ENCODE assay signal across 1 cellular context in the genomic region with DNA sequence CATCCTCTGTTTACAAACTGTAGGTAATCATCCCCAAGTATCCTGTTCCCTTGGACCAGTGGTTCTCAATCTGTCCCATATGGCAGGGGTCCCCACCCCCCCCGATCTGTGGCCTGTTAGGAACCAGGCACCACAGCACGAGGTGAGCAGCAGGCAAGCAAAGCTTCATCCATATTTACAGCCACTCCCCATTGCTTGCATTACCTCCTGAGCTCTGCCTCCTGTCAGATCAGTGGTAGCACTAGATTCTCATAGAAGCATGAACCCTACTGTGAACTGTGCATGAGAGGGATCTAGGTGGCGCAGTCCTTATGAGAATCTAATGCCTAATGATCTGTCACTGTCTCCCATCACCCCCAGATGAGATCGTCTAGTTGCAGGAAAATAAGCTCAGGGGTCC.
TF ChIP-seq lines count a peak whose summit lies in the region.

No MANE protein-coding gene starts in this region.

TF ChIP-seq in HEK293, 187 proteins besides CTCF, POLR2A, EP300 and RAD21:
- TF ChIP-seq, protein P1, sequence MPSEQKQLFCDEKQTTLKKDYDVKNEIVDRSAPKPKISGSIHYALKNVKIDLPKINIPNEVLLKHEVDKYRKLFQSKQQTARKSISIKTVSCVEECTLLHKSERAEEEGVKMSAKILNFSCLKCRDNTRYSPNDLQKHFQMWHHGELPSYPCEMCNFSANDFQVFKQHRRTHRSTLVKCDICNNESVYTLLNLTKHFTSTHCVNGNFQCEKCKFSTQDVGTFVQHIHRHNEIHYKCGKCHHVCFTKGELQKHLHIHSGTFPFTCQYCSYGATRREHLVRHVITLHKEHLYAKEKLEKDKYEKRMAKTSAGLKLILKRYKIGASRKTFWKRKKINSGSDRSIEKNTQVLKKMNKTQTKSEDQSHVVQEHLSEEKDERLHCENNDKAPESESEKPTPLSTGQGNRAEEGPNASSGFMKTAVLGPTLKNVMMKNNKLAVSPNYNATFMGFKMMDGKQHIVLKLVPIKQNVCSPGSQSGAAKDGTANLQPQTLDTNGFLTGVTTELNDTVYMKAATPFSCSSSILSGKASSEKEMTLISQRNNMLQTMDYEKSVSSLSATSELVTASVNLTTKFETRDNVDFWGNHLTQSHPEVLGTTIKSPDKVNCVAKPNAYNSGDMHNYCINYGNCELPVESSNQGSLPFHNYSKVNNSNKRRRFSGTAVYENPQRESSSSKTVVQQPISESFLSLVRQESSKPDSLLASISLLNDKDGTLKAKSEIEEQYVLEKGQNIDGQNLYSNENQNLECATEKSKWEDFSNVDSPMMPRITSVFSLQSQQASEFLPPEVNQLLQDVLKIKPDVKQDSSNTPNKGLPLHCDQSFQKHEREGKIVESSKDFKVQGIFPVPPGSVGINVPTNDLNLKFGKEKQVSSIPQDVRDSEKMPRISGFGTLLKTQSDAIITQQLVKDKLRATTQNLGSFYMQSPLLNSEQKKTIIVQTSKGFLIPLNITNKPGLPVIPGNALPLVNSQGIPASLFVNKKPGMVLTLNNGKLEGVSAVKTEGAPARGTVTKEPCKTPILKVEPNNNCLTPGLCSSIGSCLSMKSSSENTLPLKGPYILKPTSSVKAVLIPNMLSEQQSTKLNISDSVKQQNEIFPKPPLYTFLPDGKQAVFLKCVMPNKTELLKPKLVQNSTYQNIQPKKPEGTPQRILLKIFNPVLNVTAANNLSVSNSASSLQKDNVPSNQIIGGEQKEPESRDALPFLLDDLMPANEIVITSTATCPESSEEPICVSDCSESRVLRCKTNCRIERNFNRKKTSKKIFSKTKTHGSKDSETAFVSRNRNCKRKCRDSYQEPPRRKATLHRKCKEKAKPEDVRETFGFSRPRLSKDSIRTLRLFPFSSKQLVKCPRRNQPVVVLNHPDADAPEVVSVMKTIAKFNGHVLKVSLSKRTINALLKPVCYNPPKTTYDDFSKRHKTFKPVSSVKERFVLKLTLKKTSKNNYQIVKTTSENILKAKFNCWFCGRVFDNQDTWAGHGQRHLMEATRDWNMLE (tag by site-specific recombination; conservative IDR thresholded peaks at IDR 0.05; ENCODE audit: low read depth) = no peak
- TF ChIP-seq, protein P2, sequence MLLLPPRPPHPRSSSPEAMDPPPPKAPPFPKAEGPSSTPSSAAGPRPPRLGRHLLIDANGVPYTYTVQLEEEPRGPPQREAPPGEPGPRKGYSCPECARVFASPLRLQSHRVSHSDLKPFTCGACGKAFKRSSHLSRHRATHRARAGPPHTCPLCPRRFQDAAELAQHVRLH (tag by site-specific recombination; IDR thresholded peaks at IDR 0.05) = no peak
- TF ChIP-seq ZNF610 (tag by site-specific recombination; IDR thresholded peaks at IDR 0.05; ENCODE audit: borderline replicate concordance) (peak; percentile 99), MEIS1 (CRISPR knock-in tag; IDR thresholded peaks at IDR 0.05; ENCODE audit: borderline replicate concordance) (no peak)
